ENCODE assay signal across 11 cellular contexts in the genomic region with DNA sequence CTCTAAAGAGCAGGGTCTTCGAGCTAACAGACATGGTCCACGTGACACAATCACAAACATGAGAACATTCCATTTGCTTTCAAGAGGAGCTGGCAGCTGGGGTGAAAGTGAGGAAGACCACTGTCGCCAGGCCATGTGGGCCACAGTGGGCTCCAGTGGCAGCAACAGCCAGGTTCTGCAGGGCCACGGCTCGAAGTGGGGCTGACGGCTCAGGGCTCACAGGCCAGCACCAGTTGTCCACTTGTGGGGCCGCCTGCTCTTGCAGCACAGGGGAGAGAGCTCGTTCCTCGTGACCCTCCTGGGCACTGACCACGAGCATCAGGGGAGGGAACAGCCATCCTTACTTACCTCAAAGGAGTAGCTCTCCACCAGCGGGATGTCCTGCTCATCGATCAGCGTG. TPM values are rescaled to one million over a fixed set of nuclear protein-coding genes. Genes with fewer than 3 reads are reported as not detected.
DNase-seq lines count a peak whose midpoint lies in the region; ATAC-seq and TF ChIP-seq lines count a peak whose summit lies in the region.
"Had no signal": no experiment of that assay in that cellular context is flagged by ENCODE, and none has a peak within 500 bp of the region (broad histone marks: within the 10 kb centered on the region; RNA-seq: fewer than 3 reads in every experiment).

No MANE protein-coding gene starts in this region.

- H3K36me3 Mint-ChIP-seq in activated naive CD4-positive, alpha-beta T cell treated with anti-CD3 and anti-CD28 coated beads, Interleukin-2, amount 50 U/mL, for 24 hours: peaks cover 10% of the 10 kb centered on the region
- H3K36me3 Mint-ChIP-seq in endodermal cell (ENCODE audit: low read depth): peaks cover 39% of the 10 kb centered on the region
- H3K36me3 Mint-ChIP-seq in stimulated activated naive B cell treated with anti-CD40 and anti-IgM and Interleukin-4, amounts not matched to agents 10 μg/mL and 1 μg/mL and 100 μg/mL, for 72 hours: peaks cover 18 to 29% of the 10 kb centered on the region in 2 donors

- H3K36me3 ChIP-seq in endodermal cell (ENCODE audit: control insufficient read depth, insufficient read depth, low read length) (peaks cover 54% of the 10 kb centered on the region), SJCRH30 (peaks cover 31% of the 10 kb centered on the region)
- H3K36me3 ChIP-seq: uterus had no signal

- H3K27ac Mint-ChIP-seq in activated naive CD4-positive, alpha-beta T cell treated with anti-CD3 and anti-CD28 coated beads, Interleukin-2, amount 50 U/mL, for 24 hours: no peak overlapping the region
- H3K27ac Mint-ChIP-seq in endodermal cell: no peak overlapping the region
- peak overlapping the region; percentile 74 for H3K27ac Mint-ChIP-seq in stimulated activated naive B cell treated with anti-CD40 and anti-IgM and Interleukin-4, amounts not matched to agents 10 μg/mL and 1 μg/mL and 100 μg/mL, for 72 hours

- 88% methylated on average over 13 of the region's 13 CpGs for WGBS in endodermal cell (ENCODE audit: insufficient coverage in 1 of 2, insufficient read length in 1 of 2), 2 experiments

- POLR2A ChIA-PET in RWPE1 (lab: Yijun Ruan, JAX; ENCODE audit: low non-redundant PET): interaction anchor here (0.8 to 2.3 kb wide), 3 partner anchors 7 to 17 kb away, joined by 3 to 10 read pairs (median 5); partner anchors contain the start of gene ARRDC1

- H3K9ac ChIP-seq in endodermal cell (ENCODE audit: extremely low read depth, low read length, poor library complexity, severe bottlenecking): no peak overlapping the region

- DNase-seq in activated naive CD4-positive, alpha-beta T cell treated with Interleukin-2 at 50 U/mL for 16 hours: no peak
- DNase-seq in RWPE1 (ENCODE audit: low spot score) (no peak), endodermal cell (no peak), SJCRH30 (no peak), NCI-H748 treated with DMSO at 0.1 percent for 48 hours (lab: John Stamatoyannopoulos, UW) (no peak), sciatic nerve (ENCODE audit: low spot score) (no peak)
- DNase-seq in stimulated activated naive B cell treated with anti-CD40 and anti-IgM and Interleukin-4, amounts not matched to agents 10 μg/mL and 1 μg/mL and 100 μg/mL, for 72 hours: no peak
- DNase-seq: MG63, uterus had no signal

- no peaks in the 10 kb centered on the region for H3K9me3 Mint-ChIP-seq in activated naive CD4-positive, alpha-beta T cell treated with anti-CD3 and anti-CD28 coated beads, Interleukin-2, amount 50 U/mL, for 24 hours
- H3K9me3 Mint-ChIP-seq in endodermal cell: no peaks in the 10 kb centered on the region
- no peaks in the 10 kb centered on the region for H3K9me3 Mint-ChIP-seq in stimulated activated naive B cell treated with anti-CD40 and anti-IgM and Interleukin-4, amounts not matched to agents 10 μg/mL and 1 μg/mL and 100 μg/mL, for 72 hours

- H3K4me1 Mint-ChIP-seq in activated naive CD4-positive, alpha-beta T cell treated with anti-CD3 and anti-CD28 coated beads, Interleukin-2, amount 50 U/mL, for 24 hours: peaks cover 10% of the 10 kb centered on the region
- peaks cover 8% of the 10 kb centered on the region for H3K4me1 Mint-ChIP-seq in endodermal cell
- H3K4me1 Mint-ChIP-seq in stimulated activated naive B cell treated with anti-CD40 and anti-IgM and Interleukin-4, amounts not matched to agents 10 μg/mL and 1 μg/mL and 100 μg/mL, for 72 hours: peaks cover 13 to 27% of the 10 kb centered on the region in 2 donors

- TF ChIP-seq CTCF in RWPE1 (conservative IDR thresholded peaks at IDR 0.05; ENCODE audit: low read depth): no peak
- TF ChIP-seq CTCF in endodermal cell (conservative IDR thresholded peaks at IDR 0.05): no peak

- H3K27ac ChIP-seq in RWPE1: peak overlapping the region; percentile 81
- H3K27ac ChIP-seq in endodermal cell (ENCODE audit: low read depth, low read length): no peak overlapping the region
- H3K27ac ChIP-seq in SJCRH30: no peak overlapping the region
- H3K27ac ChIP-seq: uterus had no signal

- intact Hi-C loops in sciatic nerve (cut with DNase I): no loop called here

- H3K27me3 ChIP-seq in endodermal cell (ENCODE audit: control insufficient read depth, insufficient read depth, low read length, poor library complexity, severe bottlenecking) (no peaks in the 10 kb centered on the region), SJCRH30 (no peaks in the 10 kb centered on the region)
- H3K27me3 ChIP-seq: MG63, uterus had no signal

- no peak for ATAC-seq in stimulated activated naive B cell treated with anti-CD40 and anti-IgM and Interleukin-4, amounts not matched to agents 10 μg/mL and 1 μg/mL and 100 μg/mL, for 72 hours (replicated peaks)
- ATAC-seq in sciatic nerve: no peak
- ATAC-seq: Panc1 had no signal

- peaks cover 10% of the 10 kb centered on the region for H3K4me1 ChIP-seq in endodermal cell (ENCODE audit: control insufficient read depth, insufficient read depth, low read length)
- H3K4me1 ChIP-seq in SJCRH30: no peaks in the 10 kb centered on the region

- peak overlapping the region; percentile 89 for H3K4me3 Mint-ChIP-seq in activated naive CD4-positive, alpha-beta T cell treated with anti-CD3 and anti-CD28 coated beads, Interleukin-2, amount 50 U/mL, for 24 hours
- peak overlapping the region; percentile 75 for H3K4me3 Mint-ChIP-seq in endodermal cell
- H3K4me3 Mint-ChIP-seq in stimulated activated naive B cell treated with anti-CD40 and anti-IgM and Interleukin-4, amounts not matched to agents 10 μg/mL and 1 μg/mL and 100 μg/mL, for 72 hours: peak overlapping the region; percentile 29 to 55

- no peaks in the 10 kb centered on the region for H3K27me3 Mint-ChIP-seq in activated naive CD4-positive, alpha-beta T cell treated with anti-CD3 and anti-CD28 coated beads, Interleukin-2, amount 50 U/mL, for 24 hours
- H3K27me3 Mint-ChIP-seq in endodermal cell (ENCODE audit: insufficient read depth): no peaks in the 10 kb centered on the region
- no peaks in the 10 kb centered on the region for H3K27me3 Mint-ChIP-seq in stimulated activated naive B cell treated with anti-CD40 and anti-IgM and Interleukin-4, amounts not matched to agents 10 μg/mL and 1 μg/mL and 100 μg/mL, for 72 hours

- H3K9me3 ChIP-seq in endodermal cell (ENCODE audit: control insufficient read depth, low read length): no peaks in the 10 kb centered on the region
- H3K9me3 ChIP-seq in SJCRH30 (replicated peaks): no peaks in the 10 kb centered on the region
- H3K9me3 ChIP-seq: MG63, uterus had no signal

- peak overlapping the region; percentile 89 for H3K4me3 ChIP-seq in endodermal cell (ENCODE audit: low read length)
- no peak overlapping the region for H3K4me3 ChIP-seq in SJCRH30
- H3K4me3 ChIP-seq: uterus had no signal

- CTCF ChIA-PET in RWPE1 (lab: Yijun Ruan, JAX): interaction anchor here (0.5 to 5.0 kb wide), 4 partner anchors 8 to 436 kb away, joined by 3 to 48 read pairs (median 4); partner anchors contain the start of gene DPH7

RNA-seq across cellular contexts. Expression of gene ZMYND19, which starts 2.0 kb away (rescaled TPM):
- total RNA-seq in endodermal cell (10 to 100 TPM; 47.8 to 51.0 TPM), sciatic nerve (15.6 TPM)
- 42.9 TPM for polyA plus RNA-seq in endodermal cell (2013, experiment 1 of 2)
- polyA plus RNA-seq in endodermal cell (2013, experiment 2 of 2): 39.3 TPM
- total RNA-seq in SJCRH30 (2014; rRNA removed; shearing (Covaris generic)): 46.9 and 48.8 TPM in 2 replicates

RNA-seq across cellular contexts. Expression of gene DPH7, which starts 9.6 kb away (rescaled TPM):
- total RNA-seq in endodermal cell (10 to 100 TPM; 48.9 to 50.4 TPM), sciatic nerve (33.1 TPM)
- 44.3 TPM for polyA plus RNA-seq in endodermal cell (2013, experiment 1 of 2)
- 43.0 TPM for polyA plus RNA-seq in endodermal cell (2013, experiment 2 of 2)
- total RNA-seq in SJCRH30 (2014; rRNA removed; shearing (Covaris generic)): 27.5 and 31.7 TPM in 2 replicates

RNA-seq across cellular contexts. Expression of gene ARRDC1, which starts 17.2 kb away (rescaled TPM):
- total RNA-seq in endodermal cell (10 to 100 TPM; 41.5 to 46.2 TPM), sciatic nerve (30.6 TPM)
- polyA plus RNA-seq in endodermal cell (2013, experiment 1 of 2): 23.5 TPM
- 18.6 TPM for polyA plus RNA-seq in endodermal cell (2013, experiment 2 of 2)
- 4.5 and 5.4 TPM in 2 replicates for total RNA-seq in SJCRH30 (2014; rRNA removed; shearing (Covaris generic))

RNA-seq across cellular contexts. Expression of gene EHMT1, which starts 30.5 kb away (rescaled TPM):
- 100 to 1,000 TPM; 137 to 139 TPM for total RNA-seq in endodermal cell
- 71.8 TPM for polyA plus RNA-seq in endodermal cell (2013, experiment 1 of 2)
- 66.9 TPM for polyA plus RNA-seq in endodermal cell (2013, experiment 2 of 2)
- 77.3 and 79.6 TPM in 2 replicates for total RNA-seq in SJCRH30 (2014; rRNA removed; shearing (Covaris generic))
- 104 TPM for total RNA-seq in sciatic nerve

RNA-seq across cellular contexts. Expression of gene MRPL41, which starts 36.6 kb away (rescaled TPM):
- total RNA-seq in endodermal cell (10 to 100 TPM; 43.7 to 49.6 TPM), sciatic nerve (61.1 TPM)
- 31.6 TPM for polyA plus RNA-seq in endodermal cell (2013, experiment 1 of 2)
- 27.9 TPM for polyA plus RNA-seq in endodermal cell (2013, experiment 2 of 2)
- total RNA-seq in SJCRH30 (2014; rRNA removed; shearing (Covaris generic)): 12.3 and 15.6 TPM in 2 replicates
